In the genomic region with DNA sequence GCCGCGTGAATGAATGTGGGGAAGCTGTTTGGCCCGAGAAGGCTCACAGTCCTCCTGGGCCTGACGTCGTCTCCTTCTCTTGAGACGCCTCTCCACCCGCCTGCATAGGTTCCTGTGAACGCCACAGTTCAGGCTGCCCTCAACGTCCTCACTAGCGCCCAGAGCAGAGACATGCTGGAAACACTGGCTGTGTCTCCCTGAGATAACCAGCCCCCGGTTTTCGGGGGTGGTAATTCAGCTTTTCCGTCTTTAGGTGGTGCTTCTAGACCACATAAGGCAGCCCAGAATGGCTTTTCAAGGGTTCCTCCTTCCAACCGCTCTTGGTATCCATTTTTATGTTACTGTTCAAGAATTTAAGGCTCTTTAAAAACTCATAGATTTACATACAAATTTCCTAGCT, we compare ENCODE assay signal across 8 cellular contexts.
A peak's percentile ranks its signal among the peaks of the same experiment; 100 is the strongest.
DNase-seq lines count a peak whose midpoint lies in the region; ATAC-seq and TF ChIP-seq lines count a peak whose summit lies in the region.

No MANE protein-coding gene starts in this region.

- H3K9me3 ChIP-seq in MG63 (no peaks in the 10 kb centered on the region), ascending aorta (no peaks in the 10 kb centered on the region), iPS DF 6.9 (ENCODE audit: control insufficient read depth, insufficient read depth, low read length) (no peaks in the 10 kb centered on the region), stomach smooth muscle (ENCODE audit: control insufficient read depth in 2 of 2, low read length in 2 of 2) (no peaks in the 10 kb centered on the region)

- DNase-seq in MG63 (peak; percentile 45), ascending aorta (ENCODE audit: low spot score in 2 of 2) (peak in 1 of 2 donors; percentile 60), iPS DF 6.9 (ENCODE audit: low read depth, low spot score) (peak; percentile 58), LoVo (ENCODE audit: low spot score) (no peak)

- H3K27me3 ChIP-seq in MG63 (peaks cover 22% of the 10 kb centered on the region), ascending aorta (no peaks in the 10 kb centered on the region), iPS DF 6.9 (ENCODE audit: control insufficient read depth, insufficient read depth, low read length) (no peaks in the 10 kb centered on the region), stomach smooth muscle (ENCODE audit: control insufficient read depth in 1 of 2, insufficient read depth in 2 of 2, low read length in 2 of 2) (peaks cover 10 to 12% of the 10 kb centered on the region in 2 donors)

- intact Hi-C loops in ascending aorta (cut with DNase I), result loop anchor here (5.0 to 10.0 kb wide), 3 partner anchors 420 to 1800 kb away; partner anchors contain the start of gene ALLC

- H3K36me3 ChIP-seq in MG63 (no peaks in the 10 kb centered on the region), ascending aorta (no peaks in the 10 kb centered on the region), iPS DF 6.9 (ENCODE audit: control insufficient read depth, insufficient read depth, low read length) (no peaks in the 10 kb centered on the region), stomach smooth muscle (ENCODE audit: control insufficient read depth in 2 of 2, insufficient read depth in 2 of 2, low read length in 2 of 2) (no peaks in the 10 kb centered on the region)

- H3K9ac ChIP-seq in stomach smooth muscle (ENCODE audit: low read length in 2 of 2), result peak overlapping the region; percentile 5 to 20

- TF ChIP-seq CTCF in C4-2B (conservative IDR thresholded peaks at IDR 0.05), result peak; percentile 24
- TF ChIP-seq CTCF in ascending aorta (IDR thresholded peaks at IDR 0.05), result peak; percentile 49 to 82 (median 67)

- no peak overlapping the region for H3K27ac ChIP-seq in C4-2B
- no peak overlapping the region for H3K27ac ChIP-seq in ascending aorta
- no peak overlapping the region for H3K27ac ChIP-seq in iPS DF 6.9 (ENCODE audit: low read length)
- H3K27ac ChIP-seq in stomach smooth muscle (ENCODE audit: low read length), result no peak overlapping the region

- no peak for ATAC-seq in GM18907 (IDR thresholded peaks at IDR 0.05; ENCODE audit: unreplicated experiment)
- ATAC-seq in HG02870 (IDR thresholded peaks at IDR 0.05; ENCODE audit: unreplicated experiment), result no peak

- H3K4me1 ChIP-seq in ascending aorta (peaks cover 0 to 5% of the 10 kb centered on the region in 2 donors), iPS DF 6.9 (ENCODE audit: control insufficient read depth, insufficient read depth, low read length) (no peaks in the 10 kb centered on the region; the same call in 1 of the 2 replicates), stomach smooth muscle (ENCODE audit: control insufficient read depth, insufficient read depth, low read length) (peaks cover 2% of the 10 kb centered on the region)

- WGBS in iPS DF 6.9 (ENCODE audit: insufficient coverage, insufficient read length), result no CpG with 5 or more reads among the region's 14 CpGs

- H3K4me3 ChIP-seq in MG63 (no peak overlapping the region), ascending aorta (peak overlapping the region in 1 of 2 donors; percentile 44), iPS DF 6.9 (ENCODE audit: low read length) (no peak overlapping the region), stomach smooth muscle (ENCODE audit: low read length in 2 of 2) (peak overlapping the region in 1 of 2 donors; percentile 62)
